Comparison of ENCODE assay signal across 1 cellular context in the genomic region with DNA sequence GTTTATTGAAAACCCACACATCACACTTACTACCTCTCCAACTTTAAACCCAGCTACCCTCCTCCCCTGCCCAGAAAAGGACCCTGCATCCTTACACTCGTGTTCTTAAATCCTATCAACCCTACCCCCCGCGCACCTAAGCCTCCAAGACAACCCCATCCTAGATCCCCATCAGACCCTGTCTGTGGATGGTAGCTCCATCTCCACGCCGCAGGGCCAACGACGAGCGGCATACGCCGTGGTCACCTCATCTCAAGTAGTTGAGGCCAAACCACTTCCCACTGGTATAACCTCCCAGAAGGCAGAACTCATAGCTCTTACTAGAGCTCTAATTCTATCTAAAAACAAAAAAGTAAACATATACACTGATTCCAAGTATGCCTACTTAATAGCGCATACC.
TF ChIP-seq lines count a peak whose summit lies in the region.

No MANE protein-coding gene starts in this region.

TF ChIP-seq in IMR-90, 13 proteins besides CTCF, POLR2A, EP300 and RAD21:
- TF ChIP-seq SMC3 (IDR thresholded peaks at IDR 0.05; ENCODE audit: low read depth, low read length) (no peak), RFX5 (IDR thresholded peaks at IDR 0.05; ENCODE audit: low read depth, low read length) (no peak), BHLHE40 (IDR thresholded peaks at IDR 0.05; ENCODE audit: low read depth, low read length) (no peak), MXI1 (IDR thresholded peaks at IDR 0.05; ENCODE audit: borderline replicate concordance, low read depth, low read length) (no peak), MAFK (IDR thresholded peaks at IDR 0.05; ENCODE audit: low read depth, low read length) (no peak), CHD1 (IDR thresholded peaks at IDR 0.05; ENCODE audit: low read depth, low read length) (no peak), MAZ (IDR thresholded peaks at IDR 0.05; ENCODE audit: borderline replicate concordance, low read depth, low read length) (no peak), RCOR1 (IDR thresholded peaks at IDR 0.05; ENCODE audit: insufficient replicate concordance, low read length) (no peak), NFE2L2 (IDR thresholded peaks at IDR 0.05; ENCODE audit: low read depth, low read length) (no peak), FOS (IDR thresholded peaks at IDR 0.05; ENCODE audit: low read depth, low read length) (no peak), CEBPB (IDR thresholded peaks at IDR 0.05; ENCODE audit: low read depth, low read length) (no peak)
- TF ChIP-seq, protein P1, sequence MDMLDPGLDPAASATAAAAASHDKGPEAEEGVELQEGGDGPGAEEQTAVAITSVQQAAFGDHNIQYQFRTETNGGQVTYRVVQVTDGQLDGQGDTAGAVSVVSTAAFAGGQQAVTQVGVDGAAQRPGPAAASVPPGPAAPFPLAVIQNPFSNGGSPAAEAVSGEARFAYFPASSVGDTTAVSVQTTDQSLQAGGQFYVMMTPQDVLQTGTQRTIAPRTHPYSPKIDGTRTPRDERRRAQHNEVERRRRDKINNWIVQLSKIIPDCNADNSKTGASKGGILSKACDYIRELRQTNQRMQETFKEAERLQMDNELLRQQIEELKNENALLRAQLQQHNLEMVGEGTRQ (IDR thresholded peaks at IDR 0.05; ENCODE audit: low read depth, low read length), result no peak
- TF ChIP-seq, protein P2, sequence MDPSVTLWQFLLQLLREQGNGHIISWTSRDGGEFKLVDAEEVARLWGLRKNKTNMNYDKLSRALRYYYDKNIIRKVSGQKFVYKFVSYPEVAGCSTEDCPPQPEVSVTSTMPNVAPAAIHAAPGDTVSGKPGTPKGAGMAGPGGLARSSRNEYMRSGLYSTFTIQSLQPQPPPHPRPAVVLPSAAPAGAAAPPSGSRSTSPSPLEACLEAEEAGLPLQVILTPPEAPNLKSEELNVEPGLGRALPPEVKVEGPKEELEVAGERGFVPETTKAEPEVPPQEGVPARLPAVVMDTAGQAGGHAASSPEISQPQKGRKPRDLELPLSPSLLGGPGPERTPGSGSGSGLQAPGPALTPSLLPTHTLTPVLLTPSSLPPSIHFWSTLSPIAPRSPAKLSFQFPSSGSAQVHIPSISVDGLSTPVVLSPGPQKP (IDR thresholded peaks at IDR 0.05; ENCODE audit: borderline replicate concordance, low read depth, low read length), result no peak
